Comparison of ENCODE assay signal across 22 cellular contexts in the genomic region with DNA sequence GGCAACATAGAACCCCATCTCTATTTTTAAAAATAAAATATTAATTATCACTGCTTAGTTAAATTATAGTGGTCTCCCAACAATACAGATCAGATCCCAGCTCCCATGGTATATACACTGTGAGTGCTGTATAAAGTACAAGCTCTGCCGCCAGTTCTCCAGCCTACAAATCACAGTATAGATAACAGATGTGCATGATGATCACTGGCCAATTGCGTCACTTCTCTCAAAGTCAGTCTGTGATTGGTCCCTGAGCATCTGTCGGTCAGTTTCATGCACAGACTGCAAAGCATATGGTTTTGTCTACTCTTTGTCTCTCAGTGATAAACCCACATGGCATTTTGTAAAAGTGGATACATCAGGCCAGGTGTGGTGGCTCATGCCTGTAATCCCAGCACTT. TPM values are rescaled to one million over a fixed set of nuclear protein-coding genes. Genes with fewer than 3 reads are reported as not detected.
DNase-seq lines count a peak whose midpoint lies in the region; ATAC-seq, FAIRE-seq and TF ChIP-seq lines count a peak whose summit lies in the region.
"Had no signal": no experiment of that assay in that cellular context is flagged by ENCODE, and none has a peak within 500 bp of the region (broad histone marks: within the 10 kb centered on the region; RNA-seq: fewer than 3 reads in every experiment).

No MANE protein-coding gene starts in this region.

- no peak overlapping the region for H4K5ac ChIP-seq in H1 (ENCODE audit: insufficient read length, low read depth, low read length)

- CTCF ChIA-PET in HepG2 (lab: Yijun Ruan, JAX; ENCODE audit: low intra/inter-chr PET ratio, low total read pairs) (no interaction called here), H1 (lab: Charles Lee; ENCODE audit: partially characterized antibody) (interaction anchor here (0.6 to 1.3 kb wide), 2 partner anchors 44 to 1171 kb away, joined by 4 to 5 read pairs; no protein-coding TSS in a partner anchor), mammary epithelial cell (lab: Charles Lee; ENCODE audit: low non-redundant PET) (no interaction called here)

- H4K20me1 ChIP-seq in HepG2 (ENCODE audit: insufficient read depth, low read length) (no peaks in the 10 kb centered on the region), H1 (replicated peaks in 1 of 2; ENCODE audit: control insufficient read depth in 1 of 2, insufficient read depth in 2 of 2, low read length in 2 of 2) (peaks cover 1 to 3% of the 10 kb centered on the region in 2 experiments), mammary epithelial cell (ENCODE audit: insufficient read depth, low read length) (no peaks in the 10 kb centered on the region)

- H3K79me1 ChIP-seq in H1 (ENCODE audit: low read depth, low read length), result no peaks in the 10 kb centered on the region

- H3K23me2 ChIP-seq in H1 (ENCODE audit: low read depth, low read length), result no peaks in the 10 kb centered on the region

- ATAC-seq in HepG2 (no peak), right lobe of liver (no peak), esophagus mucosa (no peak)
- ATAC-seq: CD8-positive, alpha-beta T cell; Panc1 had no signal

- dilution Hi-C loops in mammary epithelial cell (cut with HindIII; ENCODE audit: low sequenced_read_pairs), result no loop called here

- no peak overlapping the region for H4K91ac ChIP-seq in H1 (replicated peaks; ENCODE audit: insufficient read length, low read length)

- H3K79me2 ChIP-seq in HepG2 (ENCODE audit: insufficient read depth, low read length) (peaks cover 2% of the 10 kb centered on the region), H1 (ENCODE audit: control insufficient read depth in 1 of 2, insufficient read depth in 2 of 2, low read length in 2 of 2) (no peaks in the 10 kb centered on the region), mammary epithelial cell (ENCODE audit: insufficient read depth, low read length) (no peaks in the 10 kb centered on the region)

- H3K56ac ChIP-seq in H1 (replicated peaks; ENCODE audit: insufficient read length, low read depth, low read length), result no peak overlapping the region

- TF ChIP-seq POLR2A in HepG2 (IDR thresholded peaks at IDR 0.05; ENCODE audit: insufficient read depth in 1 of 2, low read depth in 2 of 2, low read length in 2 of 2), result no peak
- no peak for TF ChIP-seq POLR2A in right lobe of liver (IDR thresholded peaks at IDR 0.05)
- TF ChIP-seq POLR2A in H1 (IDR thresholded peaks at IDR 0.05; ENCODE audit: control extremely low read depth in 1 of 2, low read depth in 2 of 2, low read length in 2 of 2), result no peak
- TF ChIP-seq POLR2A in testis (IDR thresholded peaks at IDR 0.05), result no peak

- WGBS in HepG2 (ENCODE audit: low lambda C conversion rate), result 89% methylated on average over 3 of the region's 3 CpGs
- WGBS in right lobe of liver (ENCODE audit: insufficient coverage, low coverage, low lambda C conversion rate, missing lambda C conversion rate), result 89% methylated on average over 3 of the region's 3 CpGs
- 89% methylated on average over 3 of the region's 3 CpGs; no CpG with 5 or more reads in 1 of the 2 experiments for WGBS in H1 (ENCODE audit: extremely low coverage in 1 of 2, insufficient coverage in 1 of 2, insufficient read length in 1 of 2, insufficient replicate concordance in 2 of 2, low coverage in 1 of 2, low lambda C conversion rate in 2 of 2, missing lambda C conversion rate in 1 of 2), 2 experiments
- WGBS in testis, 2 donors, result 70 to 80% methylated on average over 3 of the region's 3 CpGs
- WGBS in mammary epithelial cell (ENCODE audit: low coverage, missing lambda C conversion rate), result 98% methylated on average over 3 of the region's 3 CpGs

- H3K36me3 ChIP-seq in HepG2 (replicated peaks in 1 of 2; ENCODE audit: control insufficient read depth in 1 of 2, insufficient read depth in 2 of 2, low read length in 2 of 2) (0 out of 5 replicates have a peak, but pooled peaks cover 0 to 5% of the 10 kb centered on the region in 2 experiments), right lobe of liver (peaks cover 0 to 6% (median 2%) of the 10 kb centered on the region in 4 donors), H1 (ENCODE audit: control insufficient read depth in 2 of 4, insufficient read depth in 4 of 4, low read length in 3 of 4) (no peaks in the 10 kb centered on the region), testis (ENCODE audit: low read depth, missing control alignments) (no peaks in the 10 kb centered on the region), HAP-1 (replicated peaks) (no peaks in the 10 kb centered on the region), mammary epithelial cell (ENCODE audit: insufficient read depth, low read length) (no peaks in the 10 kb centered on the region)

- no peak for FAIRE-seq in HepG2 (lab: Jason Lieb, UNC)
- FAIRE-seq in H1 (lab: Jason Lieb, UNC), result no peak
- FAIRE-seq: GM19239 had no signal

- in situ Hi-C loops in HepG2 (cut with HindIII; ENCODE audit: extremely low pct_ligation_motif_present, low pct_unique_long_range_greater_than_20kb) (no loop called here), HAP-1 (cut with MboI; ENCODE audit: low sequenced_read_pairs) (no loop called here), mammary epithelial cell (cut with MboI; ENCODE audit: low sequenced_read_pairs in 2 of 2) (no loop called here)

- no peak overlapping the region for H2AFZ ChIP-seq in HepG2 (ENCODE audit: low read length)
- H2AFZ ChIP-seq in H1 (ENCODE audit: low read length), result no peak overlapping the region
- no peak overlapping the region for H2AFZ ChIP-seq in mammary epithelial cell (ENCODE audit: low read depth, low read length)

- no peak overlapping the region for H2BK20ac ChIP-seq in H1 (ENCODE audit: low read length)

- TF ChIP-seq RAD21 in HepG2 (CRISPR knock-in tag; IDR thresholded peaks at IDR 0.05) (no peak), H1 (IDR thresholded peaks at IDR 0.05 in 1 of 2, conservative IDR thresholded peaks at IDR 0.05 in 1 of 2; ENCODE audit: low read depth in 2 of 2, low read length in 2 of 2) (no peak)

- H3K23ac ChIP-seq in H1 (ENCODE audit: insufficient read length), result no peak overlapping the region

- H3K27ac ChIP-seq in HepG2 (ENCODE audit: extremely low read length, insufficient read depth, low read length) (no peak overlapping the region), right lobe of liver (no peak overlapping the region), H1 (ENCODE audit: low read depth, low read length) (no peak overlapping the region), testis (no peak overlapping the region), mammary epithelial cell (ENCODE audit: insufficient read depth, low read depth, low read length) (no peak overlapping the region)

- H4K8ac ChIP-seq in H1 (ENCODE audit: extremely low read depth, insufficient read depth, low read length), result no peak overlapping the region

- H3K4me1 ChIP-seq in HepG2 (ENCODE audit: insufficient read depth, low read length) (peaks cover 50% of the 10 kb centered on the region), right lobe of liver (peaks cover 0 to 69% (median 25%) of the 10 kb centered on the region in 4 donors), H1 (replicated peaks in 1 of 4; ENCODE audit: control insufficient read depth in 3 of 4, insufficient read depth in 4 of 4, low read length in 3 of 4) (no peaks in the 10 kb centered on the region), testis (no peaks in the 10 kb centered on the region), HAP-1 (no peaks in the 10 kb centered on the region), mammary epithelial cell (ENCODE audit: insufficient read depth, low read length) (no peaks in the 10 kb centered on the region)

- no peak overlapping the region for H3K18ac ChIP-seq in H1 (ENCODE audit: extremely low read depth, low read length)

- H2BK5ac ChIP-seq in H1 (ENCODE audit: low read depth, low read length), result no peak overlapping the region

- BruUV-seq in HepG2 (replicated peaks; lab: Mats Ljungman, UMichigan) (no TSS peak), mammary epithelial cell (replicated peaks; lab: Mats Ljungman, UMichigan) (no TSS peak)

- intact Hi-C loops in HepG2 (cut with micrococcal nuclease; ENCODE audit: unreplicated experiment), result no loop called here
- intact Hi-C loops in right lobe of liver (cut with DNase I), result no loop called here
- intact Hi-C loops in testis (cut with DNase I; ENCODE audit: low total_unique reads), result no loop called here
- intact Hi-C loops in mammary epithelial cell (cut with micrococcal nuclease), result no loop called here

- H2BK15ac ChIP-seq in H1 (ENCODE audit: low read length), result no peak overlapping the region

- no peak overlapping the region for H2AK5ac ChIP-seq in H1 (ENCODE audit: low read depth, low read length)

- TF ChIP-seq CTCF in HepG2 (CRISPR knock-in tag; IDR thresholded peaks at IDR 0.05), result no peak
- TF ChIP-seq CTCF in right lobe of liver (IDR thresholded peaks at IDR 0.05), result no peak
- no peak for TF ChIP-seq CTCF in H1 (IDR thresholded peaks at IDR 0.05; ENCODE audit: control extremely low read depth in 1 of 3, insufficient read depth in 1 of 3, low read depth in 1 of 3, low read length in 3 of 3)
- no peak for TF ChIP-seq CTCF in testis (IDR thresholded peaks at IDR 0.05)
- TF ChIP-seq CTCF in mammary epithelial cell (conservative IDR thresholded peaks at IDR 0.05 in 1 of 2, IDR thresholded peaks at IDR 0.05 in 1 of 2; ENCODE audit: extremely low read depth in 1 of 2, insufficient read depth in 1 of 2, low read depth in 1 of 2, low read length in 2 of 2), result no peak

- H3K4ac ChIP-seq in H1 (replicated peaks; ENCODE audit: insufficient read length, low read depth, low read length), result no peak overlapping the region

- H3K4me2 ChIP-seq in HepG2 (ENCODE audit: low read depth, low read length) (no peak overlapping the region), H1 (ENCODE audit: insufficient read depth in 1 of 2, low read depth in 2 of 2, low read length in 2 of 2) (no peak overlapping the region), mammary epithelial cell (ENCODE audit: insufficient read depth, low read depth, low read length) (no peak overlapping the region)

- no peaks in the 10 kb centered on the region for H3K27me3 ChIP-seq in HepG2 (ENCODE audit: control insufficient read depth in 1 of 2, insufficient read depth in 2 of 2, low read length in 2 of 2)
- no peaks in the 10 kb centered on the region for H3K27me3 ChIP-seq in right lobe of liver
- H3K27me3 ChIP-seq in H1 (replicated peaks in 1 of 4; ENCODE audit: control insufficient read depth in 3 of 4, extremely low read depth in 1 of 4, insufficient read depth in 3 of 4, low read length in 3 of 4), result peaks cover 0 to 2% (median 0%) of the 10 kb centered on the region in 4 experiments; a peak in 1 of 7 replicates
- no peaks in the 10 kb centered on the region for H3K27me3 ChIP-seq in testis
- no peaks in the 10 kb centered on the region for H3K27me3 ChIP-seq in HAP-1 (ENCODE audit: low read depth)
- H3K27me3 ChIP-seq in mammary epithelial cell (ENCODE audit: insufficient read depth, low read length), result no peaks in the 10 kb centered on the region

- H3K14ac ChIP-seq in H1 (ENCODE audit: insufficient read length), result no peak overlapping the region

- H3K9ac ChIP-seq in HepG2 (ENCODE audit: insufficient read depth, low read depth, low read length), result no peak overlapping the region
- H3K9ac ChIP-seq in H1 (replicated peaks in 1 of 4; ENCODE audit: extremely low read depth in 1 of 4, low read depth in 3 of 4, low read length in 3 of 4), result no peak overlapping the region
- H3K9ac ChIP-seq in mammary epithelial cell (ENCODE audit: insufficient read depth, low read length), result no peak overlapping the region

- H2BK120ac ChIP-seq in H1 (replicated peaks; ENCODE audit: low read depth, low read length), result no peak overlapping the region

- POLR2A ChIA-PET in HepG2 (lab: Yijun Ruan, JAX), result no interaction called here
- POLR2A ChIA-PET in H1 (lab: Charles Lee; ENCODE audit: partially characterized antibody), result no interaction called here

- H3K4me3 ChIP-seq in HepG2 (replicated peaks in 1 of 3; ENCODE audit: insufficient read depth in 1 of 3, low read depth in 2 of 3, low read length in 3 of 3) (no peak overlapping the region), right lobe of liver (no peak overlapping the region), H1 (ENCODE audit: extremely low read depth in 1 of 4, insufficient read depth in 2 of 4, low read depth in 3 of 4, low read length in 4 of 4) (no peak overlapping the region), testis (no peak overlapping the region), HAP-1 (no peak overlapping the region), mammary epithelial cell (replicated peaks in 1 of 3; ENCODE audit: insufficient read depth in 1 of 3, low read depth in 2 of 3, low read length in 3 of 3) (no peak overlapping the region)

- TF ChIP-seq EP300 in HepG2 (IDR thresholded peaks at IDR 0.05; ENCODE audit: low read depth in 2 of 2, low read length in 2 of 2) (no peak), HepG2 (CRISPR knock-in tag; IDR thresholded peaks at IDR 0.05; ENCODE audit: borderline replicate concordance) (no peak), H1 (IDR thresholded peaks at IDR 0.05; ENCODE audit: borderline replicate concordance in 1 of 2, low read depth in 2 of 2, low read length in 2 of 2) (no peak)

- DNase-seq in HepG2 (ENCODE audit: low spot score) (no peak), right lobe of liver (no peak), NCI-H524 treated with DMSO at 0.1 percent for 48 hours (lab: John Stamatoyannopoulos, UW) (peak; percentile 54), H1 (ENCODE audit: low read depth in 1 of 2, low spot score in 2 of 2) (no peak), testis (peak; percentile 54), HAP-1 (ENCODE audit: low spot score in 2 of 2) (no peak), mammary epithelial cell (no peak)
- DNase-seq: AML-193; C1 segment of cervical spinal cord; CD8-positive, alpha-beta T cell; DMS53; EL; GF-D8; KG1; NCI-H1105 treated with DMSO at 0.1 percent for 48 hours; NCI-H2029 treated with DMSO at 0.1 percent for 48 hours; NCI-H446; NCI-H748 treated with DMSO at 0.1 percent for 48 hours; T-helper 1 cell had no signal

- H3K9me3 ChIP-seq in HepG2 (ENCODE audit: low read length) (no peaks in the 10 kb centered on the region), right lobe of liver (no peaks in the 10 kb centered on the region), H1 (ENCODE audit: insufficient read depth in 2 of 2, low read depth in 1 of 2, low read length in 1 of 2) (no peaks in the 10 kb centered on the region), testis (no peaks in the 10 kb centered on the region), HAP-1 (no peaks in the 10 kb centered on the region), mammary epithelial cell (replicated peaks; ENCODE audit: insufficient read depth, low read length) (no peaks in the 10 kb centered on the region)

- H2BK12ac ChIP-seq in H1 (ENCODE audit: low read depth, low read length), result no peak overlapping the region

RNA-seq across cellular contexts. Expression of a gene that starts 15.6 kb away (rescaled TPM):
- total RNA-seq in HepG2 (2016; rRNA removed; fragmentation: Illumina TruSeq; extraction: Trizol) (24.7 and 32.0 TPM in 2 replicates), right lobe of liver (100 to 1,000 TPM in 3 of 6 experiments, 10 to 100 TPM in 3; 64.4 to 152 (median 95.1) TPM), testis (10 to 100 TPM; 18.1 to 19.9 TPM), mammary epithelial cell (10 to 100 TPM; 10.3 to 15.5 TPM), esophagus mucosa (12.9 TPM)
- 25.2 and 27.4 TPM in 2 replicates for total RNA-seq in HepG2 (2016; cell fraction: cytosol; rRNA removed; fragmentation: Illumina TruSeq; extraction: Trizol; ENCODE audit: low read depth)
- total RNA-seq in HepG2 (2016; cell fraction: insoluble cytoplasmic fraction; rRNA removed; fragmentation: Illumina TruSeq; extraction: Trizol), result 25.2 and 26.2 TPM in 2 replicates
- total RNA-seq in HepG2 (2016; cell fraction: membrane; rRNA removed; fragmentation: Illumina TruSeq; extraction: Trizol), result 42.1 and 44.8 TPM in 2 replicates
- total RNA-seq in HepG2 (2016; cell fraction: nucleus; rRNA removed; fragmentation: Illumina TruSeq; extraction: Trizol), result 16.8 and 21.1 TPM in 2 replicates
- polyA plus RNA-seq in HepG2 (2011; rRNA removed) (16.6 and 18.2 TPM in 2 replicates), H1 (2011; rRNA removed) (3.1 and 3.3 TPM in 2 replicates), testis (ENCODE audit: insufficient read depth, low read depth, low replicate concordance) (4.8 TPM), mammary epithelial cell (7.4 TPM)
- 14.0 and 14.5 TPM in 2 replicates for polyA plus RNA-seq in HepG2 (2011; cell fraction: cytosol; rRNA removed)
- polyA plus RNA-seq in HepG2 (2011; cell fraction: nucleus; rRNA removed), result 11.7 and 12.6 TPM in 2 replicates
- 20.9 and 22.5 TPM in 2 replicates for polyA plus RNA-seq in HepG2 (2012)
- 26.1 and 26.5 TPM in 2 replicates for polyA plus RNA-seq in HepG2 (2016; cell fraction: cytosol; fragmentation: Illumina TruSeq; extraction: Trizol; ENCODE audit: low read depth)
- polyA plus RNA-seq in HepG2 (2016; cell fraction: insoluble cytoplasmic fraction; fragmentation: Illumina TruSeq; extraction: Trizol; ENCODE audit: low read depth), result 15.3 and 15.6 TPM in 2 replicates
- 29.1 and 30.3 TPM in 2 replicates for polyA plus RNA-seq in HepG2 (2016; cell fraction: membrane; fragmentation: Illumina TruSeq; extraction: Trizol; ENCODE audit: low read depth)
- polyA plus RNA-seq in HepG2 (2016; cell fraction: nucleus; fragmentation: Illumina TruSeq; extraction: Trizol; ENCODE audit: insufficient read depth, low read depth), result 21.2 and 21.4 TPM in 2 replicates
- polyA minus RNA-seq in HepG2 (2011; rRNA and poly(A)+ RNA removed; ENCODE audit: low replicate concordance), result 7.8 and 47.2 TPM in 2 replicates
- polyA minus RNA-seq in HepG2 (2011; cell fraction: cytosol; rRNA and poly(A)+ RNA removed), result 23.7 and 30.1 TPM in 2 replicates
- 30.8 and 34.2 TPM in 2 replicates for polyA minus RNA-seq in HepG2 (2011; cell fraction: nucleus; rRNA and poly(A)+ RNA removed)
- 8.2 and 10.0 TPM in 2 replicates for total RNA-seq in H1 (2021; fragmentation: NEBNext Ultra II Directional; extraction: Animal tissue kit (Norgen Biotek cat#: 25700))
- polyA plus RNA-seq in H1 (2011; cell fraction: cytosol; rRNA removed), result 3.6 TPM
- 9.9 TPM for polyA plus RNA-seq in H1 (2011; cell fraction: nucleus; rRNA removed)
- 3.8 to 4.8 TPM (median 4.5 TPM) in 4 replicates for polyA plus RNA-seq in H1 (2012, experiment 1 of 2)
- polyA plus RNA-seq in H1 (2012, experiment 2 of 2), result 3.1 TPM
- 3.9 TPM for polyA plus RNA-seq in H1 (2013, experiment 1 of 2)
- polyA plus RNA-seq in H1 (2013, experiment 2 of 2), result 3.4 TPM
- polyA minus RNA-seq in H1 (2011; rRNA and poly(A)+ RNA removed), result 6.5 and 7.4 TPM in 2 replicates
- 3.2 TPM for polyA minus RNA-seq in H1 (2011; cell fraction: cytosol; rRNA and poly(A)+ RNA removed)
- polyA minus RNA-seq in H1 (2011; cell fraction: nucleus; rRNA and poly(A)+ RNA removed), result 14.7 TPM
- 46.3 TPM for polyA minus RNA-seq in mammary epithelial cell

Comparison
In these comparisons a context has a peak if more than half of its experiments do, and no peak if none do; other contexts are left out.
1. DNase-seq: peak in NCI-H524 treated with DMSO at 0.1 percent for 48 hours (single experiment) and testis (single experiment); none in HepG2 (single experiment), right lobe of liver (0 of 3), H1 (0 of 2), HAP-1 (0 of 2) and mammary epithelial cell (single experiment).